Comparison of ENCODE assay signal across 23 cellular contexts in genomic region chr5:113195197-113195715, GRCh38.
"Had no signal": no experiment of that assay in that cellular context is flagged by ENCODE, and none has a peak within 500 bp of the region (broad histone marks: within the 10 kb centered on the region; RNA-seq: fewer than 3 reads in every experiment).

No MANE protein-coding gene starts in this region.

- H3K36me3 Mint-ChIP-seq: activated CD8-positive, alpha-beta memory T cell treated with anti-CD3 and anti-CD28 coated beads, Interleukin-2, amount 10 ng/mL, durations not matched to agents 7 days and 5 days had no signal

- H3K27me3 ChIP-seq: ascending aorta, body of pancreas had no signal

- H3K9me3 Mint-ChIP-seq: activated CD4-positive, alpha-beta T cell treated with anti-CD3 and anti-CD28 coated beads, Interleukin-2, amount 10 ng/mL, durations not matched to agents 24 days and 14 days; activated T-cell treated with anti-CD3 and anti-CD28 coated beads, Interleukin-2, amount 50 U/mL, for 24 hours; central memory CD8-positive, alpha-beta T cell had no signal

- H3K4me3 Mint-ChIP-seq: activated B cell treated with CpG ODN at 0.5 μM for 24 hours; activated CD4-positive, alpha-beta T cell treated with anti-CD3 and anti-CD28 coated beads, Interleukin-2, amount 10 ng/mL, durations not matched to agents 24 days and 14 days; activated CD8-positive, alpha-beta memory T cell treated with anti-CD3 and anti-CD28 coated beads, Interleukin-2, amount 10 ng/mL, durations not matched to agents 7 days and 5 days; activated naive CD8-positive, alpha-beta T cell treated with anti-CD3 and anti-CD28 coated beads, Interleukin-2, amount 50 U/mL, for 24 hours; activated T-cell treated with anti-CD3 and anti-CD28 coated beads, Interleukin-2, amount 50 U/mL, for 24 hours; central memory CD8-positive, alpha-beta T cell had no signal

- H3K27ac ChIP-seq: ascending aorta, body of pancreas had no signal

- H3K4me1 Mint-ChIP-seq: activated B cell treated with CpG ODN at 0.5 μM for 24 hours; activated CD4-positive, alpha-beta T cell treated with anti-CD3 and anti-CD28 coated beads, Interleukin-2, amount 10 ng/mL, durations not matched to agents 24 days and 14 days; activated CD8-positive, alpha-beta memory T cell treated with anti-CD3 and anti-CD28 coated beads, Interleukin-2, amount 10 ng/mL, durations not matched to agents 7 days and 5 days; activated naive CD8-positive, alpha-beta T cell treated with anti-CD3 and anti-CD28 coated beads, Interleukin-2, amount 50 U/mL, for 24 hours; central memory CD8-positive, alpha-beta T cell had no signal

- H3K36me3 ChIP-seq: ascending aorta had no signal

- H3K27me3 Mint-ChIP-seq: activated CD8-positive, alpha-beta memory T cell treated with anti-CD3 and anti-CD28 coated beads, Interleukin-2, amount 10 ng/mL, durations not matched to agents 7 days and 5 days; activated naive CD8-positive, alpha-beta T cell treated with anti-CD3 and anti-CD28 coated beads, Interleukin-2, amount 50 U/mL, for 24 hours; activated T-cell treated with anti-CD3 and anti-CD28 coated beads, Interleukin-2, amount 50 U/mL, for 24 hours; central memory CD8-positive, alpha-beta T cell; T-helper 17 cell had no signal

- H3K4me1 ChIP-seq: ascending aorta, body of pancreas had no signal

- H3K27ac Mint-ChIP-seq: activated B cell treated with CpG ODN at 0.5 μM for 24 hours; activated CD4-positive, alpha-beta T cell treated with anti-CD3 and anti-CD28 coated beads, Interleukin-2, amount 10 ng/mL, durations not matched to agents 24 days and 14 days; activated CD8-positive, alpha-beta memory T cell treated with anti-CD3 and anti-CD28 coated beads, Interleukin-2, amount 10 ng/mL, durations not matched to agents 7 days and 5 days; activated naive CD4-positive, alpha-beta T cell treated with anti-CD3 and anti-CD28 coated beads, Interleukin-2, amount 50 U/mL, for 72 hours; activated naive CD8-positive, alpha-beta T cell treated with anti-CD3 and anti-CD28 coated beads, Interleukin-2, amount 50 U/mL, for 24 hours; activated T-cell treated with anti-CD3 and anti-CD28 coated beads, Interleukin-2, amount 50 U/mL, for 24 hours; T-helper 17 cell had no signal

- DNase-seq: activated B cell treated with CpG ODN at 0.5 μM for 24 hours; activated CD4-positive, alpha-beta T cell treated with anti-CD3 and anti-CD28 coated beads for 1 hour; activated CD4-positive, alpha-beta T cell treated with anti-CD3 and anti-CD28 coated beads, Interleukin-2, amount 10 ng/mL, durations not matched to agents 24 days and 14 days; activated CD4-positive, alpha-beta T cell treated with anti-CD3 and anti-CD28 coated beads, Interleukin-2, amount 50 U/mL, for 48 hours; activated CD8-positive, alpha-beta memory T cell treated with anti-CD3 and anti-CD28 coated beads, Interleukin-2, amount 10 ng/mL, durations not matched to agents 7 days and 5 days; activated effector memory CD4-positive, alpha-beta T cell treated with anti-CD3 and anti-CD28 coated beads, Interleukin-2, amount 50 U/mL, for 16 hours; activated naive CD4-positive, alpha-beta T cell treated with Interleukin-2 at 50 U/mL for 16 hours; activated naive CD8-positive, alpha-beta T cell treated with anti-CD3 and anti-CD28 coated beads, Interleukin-2, amount 50 U/mL, for 24 hours; activated T-cell treated with anti-CD3 and anti-CD28 coated beads, Interleukin-2, amount 50 U/mL, for 24 hours; amniotic stem cell; body of pancreas; Kasumi-1; NCI-H146; NCI-H187 treated with DMSO at 0.1 percent for 48 hours; NCI-H2081 treated with DMSO at 0.1 percent for 48 hours; NCI-H2227 treated with DMSO at 0.1 percent for 48 hours; NCI-H526; NCI-H82; T-helper 17 cell; T-helper 9 cell had no signal

- H3K9me3 ChIP-seq: body of pancreas had no signal

- H3K4me3 ChIP-seq: ascending aorta, body of pancreas had no signal

- ATAC-seq: activated CD8-positive, alpha-beta memory T cell treated with anti-CD3 and anti-CD28 coated beads, Interleukin-2, amount 10 ng/mL, durations not matched to agents 7 days and 5 days; activated naive CD4-positive, alpha-beta T cell treated with anti-CD3 and anti-CD28 coated beads, Interleukin-2, amount 50 U/mL, for 72 hours; activated naive CD8-positive, alpha-beta T cell treated with anti-CD3 and anti-CD28 coated beads, Interleukin-2, amount 50 U/mL, for 24 hours; body of pancreas; T-helper 17 cell had no signal
